21 cellular contexts compared by ENCODE assay signal in genomic region chr11:94185387-94186084, GRCh38. TPM values are rescaled to one million over a fixed set of nuclear protein-coding genes. Genes with fewer than 3 reads are reported as not detected.
DNase-seq lines count a peak whose midpoint lies in the region; ATAC-seq and TF ChIP-seq lines count a peak whose summit lies in the region.
"Had no signal": no experiment of that assay in that cellular context is flagged by ENCODE, and none has a peak within 500 bp of the region (broad histone marks: within the 10 kb centered on the region; RNA-seq: fewer than 3 reads in every experiment).

No MANE protein-coding gene starts in this region.

- H3K4me3 ChIP-seq in astrocyte of the cerebellum (ENCODE audit: low read depth, low read length): no peak overlapping the region
- no peak overlapping the region for H3K4me3 ChIP-seq in vagina
- no peak overlapping the region for H3K4me3 ChIP-seq in prostate gland
- H3K4me3 ChIP-seq: heart left ventricle, K562, lung, skin epidermis had no signal

- no peak for ATAC-seq in GM19397 (IDR thresholded peaks at IDR 0.05; ENCODE audit: unreplicated experiment)
- ATAC-seq: Right ventricle myocardium inferior, T-cell had no signal

- H3K27ac ChIP-seq in vagina (peak overlapping the region; percentile 57), prostate gland (no peak overlapping the region)
- H3K27ac ChIP-seq: heart left ventricle, parathyroid adenoma had no signal

- intact Hi-C loops in vagina (cut with DNase I) (no loop called here), prostate gland (cut with DNase I) (loop anchor here (10.0 kb wide), 1 partner anchor 309 kb away; the partner anchor contains the start of genes ANKRD49 and MRE11)

- no peak for TF ChIP-seq CTCF in astrocyte of the cerebellum (IDR thresholded peaks at IDR 0.05; ENCODE audit: low read depth, low read length, missing control alignments)
- TF ChIP-seq CTCF in vagina (IDR thresholded peaks at IDR 0.05): no peak
- no peak for TF ChIP-seq CTCF in prostate gland (IDR thresholded peaks at IDR 0.05)

- DNase-seq in GM03348 (ENCODE audit: low spot score): peak; percentile 51
- peak; percentile 53 for DNase-seq in astrocyte of the cerebellum (ENCODE audit: low read depth)
- DNase-seq in foreskin melanocyte: peak; percentile 67
- DNase-seq in vagina (ENCODE audit: extremely low spot score in 2 of 2): no peak
- DNase-seq in NCI-H146 (lab: John Stamatoyannopoulos, UW): no peak
- DNase-seq in prostate gland (ENCODE audit: low spot score): no peak
- DNase-seq: activated naive CD4-positive, alpha-beta T cell treated with anti-CD3 and anti-CD28 coated beads for 36 hours; activated T-cell treated with anti-CD3 and anti-CD28 coated beads for 4 hours; CD4-positive, alpha-beta memory T cell; heart left ventricle; NCI-H2081 treated with DMSO at 0.1 percent for 48 hours; NCI-H524; stimulated activated CD4-positive, alpha-beta T cell treated with anti-CD3 and anti-CD28 coated beads, Interleukin-4, amount 100 ng/mL, for 24 hours; substantia nigra; T-cell had no signal

- in situ Hi-C loops in astrocyte of the cerebellum (cut with HindIII; ENCODE audit: low sequenced_read_pairs): no loop called here

- H3K9me3 ChIP-seq in vagina (no peaks in the 10 kb centered on the region), prostate gland (no peaks in the 10 kb centered on the region)
- H3K9me3 ChIP-seq: heart left ventricle had no signal

- TF ChIP-seq POLR2A in vagina (IDR thresholded peaks at IDR 0.05): no peak
- TF ChIP-seq POLR2A in prostate gland (IDR thresholded peaks at IDR 0.05): no peak

- H3K36me3 ChIP-seq in vagina (peaks cover 0 to 15% of the 10 kb centered on the region in 2 donors), prostate gland (no peaks in the 10 kb centered on the region)

- peaks cover 26% of the 10 kb centered on the region for H3K4me1 ChIP-seq in vagina
- H3K4me1 ChIP-seq in prostate gland (replicated peaks): no peaks in the 10 kb centered on the region
- H3K4me1 ChIP-seq: parathyroid adenoma had no signal

- no peaks in the 10 kb centered on the region for H3K27me3 ChIP-seq in vagina
- no peaks in the 10 kb centered on the region for H3K27me3 ChIP-seq in prostate gland (replicated peaks; ENCODE audit: insufficient read depth)
- H3K27me3 ChIP-seq: heart left ventricle had no signal

RNA-seq across cellular contexts. Expression of gene PANX1, which starts 56.9 kb away (rescaled TPM):
- total RNA-seq in vagina (18.9 TPM), prostate gland (10 to 100 TPM; 12.9 to 51.2 TPM)

Comparison
In these comparisons a context has a peak if more than half of its experiments do, and no peak if none do; other contexts are left out.
1. DNase-seq: peak in GM03348 (single experiment), astrocyte of the cerebellum (single experiment) and foreskin melanocyte (single experiment); none in vagina (0 of 2), NCI-H146 (single experiment) and prostate gland (single experiment).